9 cellular contexts compared by ENCODE assay signal in the genomic region with DNA sequence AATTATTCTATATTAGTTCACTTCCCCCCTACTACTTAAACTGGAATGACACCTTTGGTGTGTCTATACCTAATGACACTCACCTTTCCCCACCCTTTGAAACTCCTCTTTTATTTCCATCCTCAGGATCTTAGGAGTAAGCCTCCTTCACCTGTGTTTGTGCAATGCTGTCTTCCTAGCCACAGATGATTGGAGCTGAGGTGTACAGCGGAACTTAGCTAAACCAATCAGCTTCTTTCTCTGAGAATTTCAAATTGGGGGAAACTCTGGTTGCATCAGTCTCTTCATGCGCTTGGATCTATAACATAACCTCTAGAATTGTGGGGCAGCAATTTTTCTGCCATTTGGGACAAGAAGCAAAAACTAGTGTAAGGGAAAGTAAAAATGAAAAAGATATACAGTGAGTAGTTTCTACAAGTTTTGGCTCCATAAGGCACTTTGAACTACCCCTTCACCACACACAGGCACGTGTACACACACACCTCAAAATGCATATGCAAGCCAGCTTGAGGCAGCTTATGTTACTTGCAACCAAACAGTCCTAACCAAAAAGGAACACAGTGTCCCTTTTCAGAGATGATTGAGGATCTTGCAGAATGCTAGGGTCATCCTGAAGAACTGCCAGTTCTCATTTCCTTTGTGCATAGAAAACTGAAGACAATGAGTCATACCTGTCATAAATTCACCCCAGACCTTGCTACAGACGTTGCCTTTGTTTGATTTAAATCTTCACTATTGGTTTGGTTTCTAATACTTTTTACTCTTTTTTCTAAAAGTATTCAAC. TPM values are rescaled to one million over a fixed set of nuclear protein-coding genes. Genes with fewer than 3 reads are reported as not detected.
DNase-seq lines count a peak whose midpoint lies in the region; ATAC-seq and TF ChIP-seq lines count a peak whose summit lies in the region.
"Had no signal": no experiment of that assay in that cellular context is flagged by ENCODE, and none has a peak within 500 bp of the region (broad histone marks: within the 10 kb centered on the region; RNA-seq: fewer than 3 reads in every experiment).

No MANE protein-coding gene starts in this region.

- no peak overlapping the region for H3K4me3 ChIP-seq in astrocyte of the cerebellum (ENCODE audit: low read depth, low read length)
- H3K4me3 ChIP-seq: thyroid gland had no signal

- POLR2A ChIA-PET in activated CD4-positive, alpha-beta T cell treated with anti-CD3 and anti-CD28 coated beads, Interleukin-2, amount 10 ng/mL, durations not matched to agents 7 days and 5 days (lab: Charles Lee), result no interaction called here

- ATAC-seq in GM19395 (IDR thresholded peaks at IDR 0.05; ENCODE audit: unreplicated experiment), result peak; percentile 93
- ATAC-seq in HG03139 (IDR thresholded peaks at IDR 0.05; ENCODE audit: unreplicated experiment), result peak; percentile 61
- ATAC-seq in sciatic nerve, result peak; percentile 81

- DNase-seq in astrocyte of the cerebellum (ENCODE audit: low read depth), result peak; percentile 68
- no peak for DNase-seq in sciatic nerve (ENCODE audit: low spot score)
- DNase-seq in hypothalamus (lab: John Stamatoyannopoulos, UW), result no peak
- no peak for DNase-seq in posterior cingulate gyrus
- no peak for DNase-seq in activated CD4-positive, alpha-beta T cell treated with anti-CD3 and anti-CD28 coated beads, Interleukin-2, amount 10 ng/mL, durations not matched to agents 7 days and 5 days
- DNase-seq in amniotic stem cell (lab: John Stamatoyannopoulos, UW), result no peak

- intact Hi-C loops in sciatic nerve (cut with DNase I) (no loop called here), posterior cingulate gyrus (cut with DNase I) (loop anchor here (10.0 kb wide), 1 partner anchor 83 kb away; no protein-coding TSS in a partner anchor)

- H3K27me3 Mint-ChIP-seq in activated CD4-positive, alpha-beta T cell treated with anti-CD3 and anti-CD28 coated beads, Interleukin-2, amount 10 ng/mL, durations not matched to agents 7 days and 5 days, result peaks cover 6% of the 10 kb centered on the region

- in situ Hi-C loops in astrocyte of the cerebellum (cut with HindIII; ENCODE audit: low sequenced_read_pairs), result no loop called here

- H3K9me3 Mint-ChIP-seq in activated CD4-positive, alpha-beta T cell treated with anti-CD3 and anti-CD28 coated beads, Interleukin-2, amount 10 ng/mL, durations not matched to agents 7 days and 5 days, result no peaks in the 10 kb centered on the region

- no peaks in the 10 kb centered on the region for H3K36me3 Mint-ChIP-seq in activated CD4-positive, alpha-beta T cell treated with anti-CD3 and anti-CD28 coated beads, Interleukin-2, amount 10 ng/mL, durations not matched to agents 7 days and 5 days (ENCODE audit: low read depth)

- TF ChIP-seq CTCF in astrocyte of the cerebellum (IDR thresholded peaks at IDR 0.05; ENCODE audit: low read depth, low read length, missing control alignments), result no peak

- no peak overlapping the region for H3K27ac Mint-ChIP-seq in activated CD4-positive, alpha-beta T cell treated with anti-CD3 and anti-CD28 coated beads, Interleukin-2, amount 10 ng/mL, durations not matched to agents 7 days and 5 days

- H3K4me1 Mint-ChIP-seq in activated CD4-positive, alpha-beta T cell treated with anti-CD3 and anti-CD28 coated beads, Interleukin-2, amount 10 ng/mL, durations not matched to agents 7 days and 5 days, result peaks cover 5% of the 10 kb centered on the region

- no peak overlapping the region for H3K4me3 Mint-ChIP-seq in activated CD4-positive, alpha-beta T cell treated with anti-CD3 and anti-CD28 coated beads, Interleukin-2, amount 10 ng/mL, durations not matched to agents 7 days and 5 days

- CTCF ChIA-PET in activated CD4-positive, alpha-beta T cell treated with anti-CD3 and anti-CD28 coated beads, Interleukin-2, amount 10 ng/mL, durations not matched to agents 7 days and 5 days (lab: Charles Lee), result no interaction called here

RNA-seq across cellular contexts. Expression of gene LDLRAD3, which starts 36.0 kb away (rescaled TPM):
- 47.5 TPM for total RNA-seq in sciatic nerve
- total RNA-seq in activated CD4-positive, alpha-beta T cell treated with anti-CD3 and anti-CD28 coated beads, Interleukin-2, amount 10 ng/mL, durations not matched to agents 7 days and 5 days, result under 1 TPM in 1 of 2 experiments, not detected in 1; 0.07 TPM

Comparison
In these comparisons a context has a peak if more than half of its experiments do, and no peak if none do; other contexts are left out.
1. RNA of gene LDLRAD3, which starts 36.0 kb away (total RNA-seq): 47.5 TPM in sciatic nerve (single experiment); 0.07 TPM in activated CD4-positive, alpha-beta T cell treated with anti-CD3 and anti-CD28 coated beads, Interleukin-2, amount 10 ng/mL, durations not matched to agents 7 days and 5 days; every median in the first group is over 10 times any median in the second.
2. Peak in every context shown above with its lines, with median percentiles within 50 percentile points of each other: ATAC-seq.